Comparison of ENCODE assay signal across 21 cellular contexts in the genomic region with DNA sequence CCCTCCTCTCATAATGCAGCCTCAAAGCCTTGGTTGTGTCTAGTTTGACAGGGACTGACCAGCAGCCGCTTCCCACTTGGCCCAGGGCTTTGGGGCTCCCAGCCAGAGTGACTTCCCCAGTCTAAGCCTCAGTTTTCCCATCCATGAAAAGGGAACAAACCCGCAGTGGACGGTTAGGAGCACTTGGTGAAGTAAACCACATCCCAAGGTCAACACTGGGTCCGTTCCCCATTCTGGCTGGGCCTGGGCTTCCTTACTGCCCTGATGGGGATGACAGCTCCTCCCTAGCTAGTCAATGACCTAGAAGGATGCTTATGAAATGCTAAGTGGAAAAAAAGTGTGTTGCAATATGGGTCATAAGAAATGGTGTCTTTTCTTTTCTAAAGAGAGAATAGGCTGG. TPM values are rescaled to one million over a fixed set of nuclear protein-coding genes. Genes with fewer than 3 reads are reported as not detected.
DNase-seq lines count a peak whose midpoint lies in the region; ATAC-seq and TF ChIP-seq lines count a peak whose summit lies in the region.
"Had no signal": no experiment of that assay in that cellular context is flagged by ENCODE, and none has a peak within 500 bp of the region (broad histone marks: within the 10 kb centered on the region; RNA-seq: fewer than 3 reads in every experiment).

No MANE protein-coding gene starts in this region.

- no peak overlapping the region for H3K23ac ChIP-seq in H9 (ENCODE audit: insufficient read length, low read depth, low read length)

- no peak overlapping the region for H4K8ac ChIP-seq in H9 (replicated peaks; ENCODE audit: insufficient read length, low read depth, low read length)

- WGBS in esophagus muscularis mucosa: 63% methylated on average over 3 of the region's 4 CpGs
- WGBS in H9 (ENCODE audit: extremely low coverage, insufficient read length, low lambda C conversion rate): no CpG with 5 or more reads among the region's 4 CpGs

- H2BK5ac ChIP-seq in H9 (ENCODE audit: insufficient read length, low read length): no peak overlapping the region

- no peak overlapping the region for H3T11ph ChIP-seq in H9 (ENCODE audit: low read length)

- H4K20me1 ChIP-seq in BLaER1 treated with 17β-estradiol and CSF1 and Interleukin-3, amounts not matched to agents 10 nM and 100 nM: no peaks in the 10 kb centered on the region; a peak in 1 of 22 replicates
- H4K20me1 ChIP-seq in H9 (ENCODE audit: control insufficient read depth, insufficient read depth, insufficient read length): no peaks in the 10 kb centered on the region

- no peaks in the 10 kb centered on the region for H3K36me3 ChIP-seq in BLaER1 treated with 17β-estradiol and CSF1 and Interleukin-3, amounts not matched to agents 10 nM and 100 nM
- no peaks in the 10 kb centered on the region for H3K36me3 ChIP-seq in esophagus muscularis mucosa
- H3K36me3 ChIP-seq: BE2C, thoracic aorta had no signal

- POLR2A ChIA-PET in CD4-positive, alpha-beta T cell (lab: Charles Lee): interaction anchor here (0.6 kb wide), 1 partner anchor 27 kb away, joined by 3 read pairs; no protein-coding TSS in a partner anchor

- no peak overlapping the region for H4K91ac ChIP-seq in H9 (ENCODE audit: insufficient read length, low read depth, low read length)

- intact Hi-C loops in CD4-positive, alpha-beta T cell (cut with DNase I, micrococcal nuclease): no loop called here
- intact Hi-C loops in esophagus muscularis mucosa (cut with DNase I): no loop called here

- no peaks in the 10 kb centered on the region for H3K79me1 ChIP-seq in H9 (ENCODE audit: insufficient read depth, low read depth, low read length, poor library complexity, severe bottlenecking)

- H2BK15ac ChIP-seq in H9 (ENCODE audit: low read depth, low read length): no peak overlapping the region

- TF ChIP-seq CTCF in CD4-positive, alpha-beta T cell (IDR thresholded peaks at IDR 0.05): no peak
- TF ChIP-seq CTCF in esophagus muscularis mucosa (IDR thresholded peaks at IDR 0.05) (no peak), H9 (conservative IDR thresholded peaks at IDR 0.05) (no peak)

- H3K4me3 Mint-ChIP-seq in CD4-positive, alpha-beta T cell: no peak overlapping the region
- H3K4me3 Mint-ChIP-seq in H9: no peak overlapping the region
- H3K4me3 Mint-ChIP-seq: activated naive CD8-positive, alpha-beta T cell; T-cell; WTC11 had no signal

- H3K9ac ChIP-seq in BLaER1 treated with 17β-estradiol and CSF1 and Interleukin-3, amounts not matched to agents 10 nM and 100 nM: no peak overlapping the region
- no peak overlapping the region for H3K9ac ChIP-seq in H9 (ENCODE audit: extremely low read depth, insufficient read length, low read length)

- no peak overlapping the region for H3K56ac ChIP-seq in H9 (ENCODE audit: insufficient read length, low read depth, low read length)

- no peak for DNase-seq in CD4-positive, alpha-beta T cell
- DNase-seq in SKM-1 (lab: John Stamatoyannopoulos, UW; ENCODE audit: unreplicated experiment) (peak; percentile 95), esophagus muscularis mucosa (ENCODE audit: extremely low spot score) (peak; percentile 75), H9 (no peak), erythroblast (lab: John Stamatoyannopoulos, UW) (no peak)
- DNase-seq: BE2C; GDM1; midbrain; stimulated activated CD4-positive, alpha-beta T cell treated with anti-CD3 and anti-CD28 coated beads, Interleukin-12 subunit alpha, Interleukin-12 subunit beta, amount 100 ng/mL, for 4 hours; T-cell had no signal

- H3K4me1 Mint-ChIP-seq in CD4-positive, alpha-beta T cell (ENCODE audit: low read depth): peaks cover 44% of the 10 kb centered on the region
- H3K4me1 Mint-ChIP-seq in H9: peaks cover 4 to 8% of the 10 kb centered on the region in 2 experiments; a peak in 3 of 4 replicates

- peaks cover 45 to 89% (median 77%) of the 10 kb centered on the region in 10 experiments for H3K4me1 ChIP-seq in BLaER1 treated with 17β-estradiol and CSF1 and Interleukin-3, amounts not matched to agents 10 nM and 100 nM
- H3K4me1 ChIP-seq in esophagus muscularis mucosa: peaks cover 0 to 10% (median 8%) of the 10 kb centered on the region in 4 donors
- H3K4me1 ChIP-seq in H9 (ENCODE audit: insufficient read depth, low read length): no peaks in the 10 kb centered on the region
- H3K4me1 ChIP-seq: BE2C had no signal

- H3K27ac ChIP-seq in BLaER1 treated with 17β-estradiol and CSF1 and Interleukin-3, amounts not matched to agents 10 nM and 100 nM: no peak overlapping the region
- H3K27ac ChIP-seq in CD4-positive, alpha-beta T cell (ENCODE audit: low read depth, low read length): no peak overlapping the region
- H3K27ac ChIP-seq in esophagus muscularis mucosa (replicated peaks in 1 of 4) (no peak overlapping the region), H9 (ENCODE audit: insufficient read length, low read depth, low read length) (no peak overlapping the region)
- H3K27ac ChIP-seq: RWPE1, thoracic aorta had no signal

- no peaks in the 10 kb centered on the region for H3K23me2 ChIP-seq in H9 (ENCODE audit: insufficient read length, low read depth, low read length, poor library complexity, severe bottlenecking)

- H2BK20ac ChIP-seq in H9 (ENCODE audit: low read depth, low read length, poor library complexity, severe bottlenecking): no peak overlapping the region

- H2AK5ac ChIP-seq in H9 (ENCODE audit: insufficient read length, low read length): no peak overlapping the region

- no peak overlapping the region for H3K4ac ChIP-seq in H9 (ENCODE audit: low read depth, low read length)

- TF ChIP-seq EP300 in esophagus muscularis mucosa (IDR thresholded peaks at IDR 0.05): no peak

- peak overlapping the region; percentile 24 for H3K27ac Mint-ChIP-seq in CD4-positive, alpha-beta T cell
- H3K27ac Mint-ChIP-seq in H9: no peak overlapping the region
- H3K27ac Mint-ChIP-seq: activated naive CD8-positive, alpha-beta T cell; WTC11 had no signal

- H2AFZ ChIP-seq in H9 (ENCODE audit: low read length): no peak overlapping the region

- H3K79me2 ChIP-seq in H9 (ENCODE audit: insufficient read depth, low read length): no peaks in the 10 kb centered on the region

- TF ChIP-seq POLR2A in esophagus muscularis mucosa (IDR thresholded peaks at IDR 0.05; ENCODE audit: low read depth) (no peak), erythroblast (IDR thresholded peaks at IDR 0.05; ENCODE audit: low read length) (no peak)

- H3K36me3 Mint-ChIP-seq in CD4-positive, alpha-beta T cell (ENCODE audit: low read depth): no peaks in the 10 kb centered on the region
- H3K36me3 Mint-ChIP-seq in H9 (ENCODE audit: insufficient read depth in 1 of 3, low read depth in 3 of 3): no peaks in the 10 kb centered on the region
- H3K36me3 Mint-ChIP-seq: activated naive CD8-positive, alpha-beta T cell; T-cell; WTC11 had no signal

- H4K5ac ChIP-seq in H9 (ENCODE audit: insufficient read length, low read depth, low read length): no peak overlapping the region

- peaks cover 0 to 5% (median 0%) of the 10 kb centered on the region in 11 experiments; a peak in 1 of 22 replicates for H3K27me3 ChIP-seq in BLaER1 treated with 17β-estradiol and CSF1 and Interleukin-3, amounts not matched to agents 10 nM and 100 nM
- H3K27me3 ChIP-seq in CD4-positive, alpha-beta T cell (ENCODE audit: control insufficient read depth, insufficient read depth, low read length): no peaks in the 10 kb centered on the region
- H3K27me3 ChIP-seq in esophagus muscularis mucosa: no peaks in the 10 kb centered on the region
- no peaks in the 10 kb centered on the region for H3K27me3 ChIP-seq in H9 (ENCODE audit: insufficient read depth, low read length)
- H3K27me3 ChIP-seq: BE2C had no signal

- no peak for ATAC-seq in CD4-positive, alpha-beta T cell (ENCODE audit: poor library complexity)
- ATAC-seq in GM18861 (IDR thresholded peaks at IDR 0.05; ENCODE audit: unreplicated experiment) (no peak), HG02763 (IDR thresholded peaks at IDR 0.05; ENCODE audit: unreplicated experiment) (no peak)
- ATAC-seq: GM12878, T-cell, WTC11 had no signal

- no peak overlapping the region for H3K4me3 ChIP-seq in BLaER1 treated with 17β-estradiol and CSF1 and Interleukin-3, amounts not matched to agents 10 nM and 100 nM
- H3K4me3 ChIP-seq in esophagus muscularis mucosa: no peak overlapping the region
- H3K4me3 ChIP-seq: GM12878, thoracic aorta had no signal

- H3K27me3 Mint-ChIP-seq in CD4-positive, alpha-beta T cell: no peaks in the 10 kb centered on the region
- 0 out of 2 replicates have a peak, but pooled peaks cover 1% of the 10 kb centered on the region for H3K27me3 Mint-ChIP-seq in H9 (ENCODE audit: low read depth)
- H3K27me3 Mint-ChIP-seq: activated naive CD8-positive, alpha-beta T cell; T-cell had no signal

- H2BK12ac ChIP-seq in H9 (ENCODE audit: insufficient read length, low read depth, low read length): no peak overlapping the region

- no peak overlapping the region for H3K14ac ChIP-seq in H9 (ENCODE audit: insufficient read depth, low read length)

- peak overlapping the region in 9 of 11 experiments; percentile 3 to 92 (median 23); a peak in 11 of 22 replicates for H3K4me2 ChIP-seq in BLaER1 treated with 17β-estradiol and CSF1 and Interleukin-3, amounts not matched to agents 10 nM and 100 nM
- H3K4me2 ChIP-seq in H9 (ENCODE audit: insufficient read depth, insufficient read length, low read length): no peak overlapping the region

- H3K9me3 Mint-ChIP-seq in CD4-positive, alpha-beta T cell: no peaks in the 10 kb centered on the region
- no peaks in the 10 kb centered on the region for H3K9me3 Mint-ChIP-seq in H9
- H3K9me3 Mint-ChIP-seq: T-cell had no signal

- no peaks in the 10 kb centered on the region for H3K9me3 ChIP-seq in BLaER1 treated with 17β-estradiol and CSF1 and Interleukin-3, amounts not matched to agents 10 nM and 100 nM (replicated peaks in 1 of 11)
- no peaks in the 10 kb centered on the region for H3K9me3 ChIP-seq in CD4-positive, alpha-beta T cell (ENCODE audit: control insufficient read depth, low read length)
- H3K9me3 ChIP-seq in esophagus muscularis mucosa (no peaks in the 10 kb centered on the region), H9 (ENCODE audit: control insufficient read depth, low read depth, low read length) (no peaks in the 10 kb centered on the region)
- H3K9me3 ChIP-seq: BE2C, thoracic aorta had no signal

- no peak overlapping the region for H2BK120ac ChIP-seq in H9 (ENCODE audit: low read depth, low read length, poor library complexity, severe bottlenecking)

- CTCF ChIA-PET in CD4-positive, alpha-beta T cell (lab: Charles Lee): no interaction called here

- no peak overlapping the region for H3K18ac ChIP-seq in H9 (ENCODE audit: insufficient read length, low read depth, low read length)

RNA-seq across cellular contexts. Expression of gene SOCS1, which starts 19.1 kb away (rescaled TPM):
- total RNA-seq in CD4-positive, alpha-beta T cell: 10 to 100 TPM; 71.3 to 71.4 TPM
- total RNA-seq in esophagus muscularis mucosa (10 to 100 TPM in 1 of 4 donors, 1 to 10 TPM in 3; 3.8 to 11.1 (median 6.1) TPM), H9 (2021) (11.0 and 11.5 TPM in 2 replicates)

RNA-seq across cellular contexts. Expression of gene TNP2, which starts 32.3 kb away (rescaled TPM):
- not detected for total RNA-seq in CD4-positive, alpha-beta T cell
- total RNA-seq in esophagus muscularis mucosa (not detected), H9 (2021) (not detected in 2 replicates)
- total RNA-seq: bronchial epithelial cell, dermis microvascular lymphatic vessel endothelial cell, GM12878, HT-29, T-cell, thoracic aorta, WTC11 had no signal

RNA-seq across cellular contexts. Expression of gene PRM3, which starts 36.6 kb away (rescaled TPM):
- total RNA-seq in CD4-positive, alpha-beta T cell: not detected
- total RNA-seq in esophagus muscularis mucosa (not detected), H9 (2021) (not detected in 2 replicates)
- total RNA-seq: bronchial epithelial cell, dermis microvascular lymphatic vessel endothelial cell, GM12878, HT-29, T-cell, thoracic aorta, WTC11 had no signal

RNA-seq across cellular contexts. Expression of gene PRM2, which starts 39.4 kb away (rescaled TPM):
- not detected for total RNA-seq in CD4-positive, alpha-beta T cell
- total RNA-seq in esophagus muscularis mucosa (not detected), H9 (2021) (not detected in 2 replicates)
- total RNA-seq: bronchial epithelial cell, dermis microvascular lymphatic vessel endothelial cell, GM12878, HT-29, T-cell, thoracic aorta, WTC11 had no signal

RNA-seq across cellular contexts. Expression of gene PRM1, which starts 44.3 kb away (rescaled TPM):
- not detected for total RNA-seq in CD4-positive, alpha-beta T cell
- total RNA-seq in esophagus muscularis mucosa (not detected), H9 (2021) (not detected in 2 replicates)
- total RNA-seq: bronchial epithelial cell, dermis microvascular lymphatic vessel endothelial cell, GM12878, HT-29, T-cell, thoracic aorta had no signal

Comparison
In these comparisons a context has a peak if more than half of its experiments do, and no peak if none do; other contexts are left out.
1. DNase-seq: peak in SKM-1 (single experiment) and esophagus muscularis mucosa (single experiment); none in CD4-positive, alpha-beta T cell (0 of 10), H9 (single experiment) and erythroblast (0 of 2).